In the genomic region with DNA sequence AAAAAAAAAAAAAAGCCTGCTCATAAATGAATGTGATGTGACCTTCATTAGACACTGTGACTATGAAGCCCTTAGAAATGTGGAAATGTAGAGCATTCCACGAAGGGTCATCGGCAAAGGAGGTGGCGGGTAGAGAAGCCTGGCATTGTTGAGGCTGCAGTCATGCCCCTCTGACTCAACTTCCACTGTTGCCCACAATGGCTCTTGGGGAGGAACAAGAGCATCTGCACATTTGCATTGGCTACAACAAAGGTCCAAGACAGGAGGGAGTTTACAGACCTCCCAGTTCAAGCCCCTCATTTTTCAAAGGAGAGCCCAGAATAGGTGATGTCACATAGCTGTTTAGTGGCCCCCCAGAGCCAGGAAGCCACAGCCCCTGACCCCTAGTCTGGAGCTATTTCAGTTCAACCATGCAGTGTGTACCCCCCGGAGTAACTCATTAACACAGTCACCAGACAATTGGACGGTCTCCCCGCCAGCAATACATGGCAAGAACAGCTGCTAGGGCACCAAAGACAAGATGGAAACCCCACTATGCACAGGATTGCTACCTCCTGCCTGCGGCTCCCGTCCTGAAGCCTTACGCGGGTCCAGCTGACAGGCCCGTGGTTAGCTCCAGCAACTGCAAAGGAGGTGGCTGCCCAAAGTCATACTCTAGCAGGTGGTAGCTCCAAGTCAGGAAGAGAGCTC, we compare ENCODE assay signal across 13 cellular contexts. TPM values are rescaled to one million over a fixed set of nuclear protein-coding genes. Genes with fewer than 3 reads are reported as not detected.
DNase-seq lines count a peak whose midpoint lies in the region; ATAC-seq and TF ChIP-seq lines count a peak whose summit lies in the region.
"Had no signal": no experiment of that assay in that cellular context is flagged by ENCODE, and none has a peak within 500 bp of the region (broad histone marks: within the 10 kb centered on the region; RNA-seq: fewer than 3 reads in every experiment).

No MANE protein-coding gene starts in this region.

- peaks cover 0 to 3% (median 0%) of the 10 kb centered on the region in 11 experiments; a peak in 1 of 22 replicates for H3K36me3 ChIP-seq in BLaER1 treated with 17β-estradiol and CSF1 and Interleukin-3, amounts not matched to agents 10 nM and 100 nM
- no peaks in the 10 kb centered on the region for H3K36me3 ChIP-seq in vagina
- H3K36me3 ChIP-seq in aorta (ENCODE audit: control insufficient read depth in 1 of 2, insufficient read depth in 2 of 2, low read length in 1 of 2) = no peaks in the 10 kb centered on the region

- H3K27me3 Mint-ChIP-seq in activated T-helper 1 cell treated with anti-CD3 and anti-CD28 coated beads, Interleukin-12 subunit alpha, Interleukin-12 subunit beta, Interleukin-2, Interleukin-4 antibody, amounts not matched to agents 30 ng/mL and 10 ng/mL and 1 ng/mL, durations not matched to agents 14 hours and 24 hours and 36 hours (ENCODE audit: insufficient read depth) = no peaks in the 10 kb centered on the region
- H3K27me3 Mint-ChIP-seq in naive B cell = no peaks in the 10 kb centered on the region

- H3K9ac ChIP-seq in BLaER1 treated with 17β-estradiol and CSF1 and Interleukin-3, amounts not matched to agents 10 nM and 100 nM = no peak overlapping the region

- H3K4me2 ChIP-seq in BLaER1 treated with 17β-estradiol and CSF1 and Interleukin-3, amounts not matched to agents 10 nM and 100 nM = peak overlapping the region in 7 of 11 experiments; percentile 4 to 94 (median 88); a peak in 11 of 22 replicates

- H3K4me3 ChIP-seq in BLaER1 treated with 17β-estradiol and CSF1 and Interleukin-3, amounts not matched to agents 10 nM and 100 nM = no peak overlapping the region
- H3K4me3 ChIP-seq in vagina (no peak overlapping the region), aorta (ENCODE audit: low read length in 2 of 2) (no peak overlapping the region)

- H3K27ac Mint-ChIP-seq in activated T-helper 1 cell treated with anti-CD3 and anti-CD28 coated beads, Interleukin-12 subunit alpha, Interleukin-12 subunit beta, Interleukin-2, Interleukin-4 antibody, amounts not matched to agents 30 ng/mL and 10 ng/mL and 1 ng/mL, durations not matched to agents 14 hours and 24 hours and 36 hours = peak overlapping the region; percentile 73
- peak overlapping the region in 5 of 6 donors; percentile 37 to 83 (median 67) for H3K27ac Mint-ChIP-seq in naive B cell

- peaks cover 26% of the 10 kb centered on the region for H3K36me3 Mint-ChIP-seq in activated T-helper 1 cell treated with anti-CD3 and anti-CD28 coated beads, Interleukin-12 subunit alpha, Interleukin-12 subunit beta, Interleukin-2, Interleukin-4 antibody, amounts not matched to agents 30 ng/mL and 10 ng/mL and 1 ng/mL, durations not matched to agents 14 hours and 24 hours and 36 hours (ENCODE audit: low read depth)
- peaks cover 16 to 17% of the 10 kb centered on the region in 2 donors for H3K36me3 Mint-ChIP-seq in naive B cell

- WGBS in aorta, 2 donors = 95 to 96% methylated on average over 11 of the region's 11 CpGs

- no peak for ATAC-seq in naive B cell (ENCODE audit: low read depth in 2 of 2)
- no peak for ATAC-seq in aorta (ENCODE audit: low FRiP score)
- no peak for ATAC-seq in HG02884 (IDR thresholded peaks at IDR 0.05; ENCODE audit: unreplicated experiment)
- ATAC-seq: HepG2, left colon had no signal

- no peaks in the 10 kb centered on the region for H4K20me1 ChIP-seq in BLaER1 treated with 17β-estradiol and CSF1 and Interleukin-3, amounts not matched to agents 10 nM and 100 nM

- DNase-seq in COLO829 (ENCODE audit: low spot score) (peak; percentile 16), naive B cell (no peak), vagina (ENCODE audit: extremely low spot score in 2 of 2) (no peak), aorta (no peak)
- DNase-seq in activated T-helper 1 cell treated with anti-CD3 and anti-CD28 coated beads, Interleukin-12 subunit alpha, Interleukin-12 subunit beta, Interleukin-2, Interleukin-4 antibody, amounts not matched to agents 30 ng/mL and 10 ng/mL and 1 ng/mL, durations not matched to agents 14 hours and 24 hours and 36 hours (ENCODE audit: low spot score) = no peak
- DNase-seq: left colon, NCI-H187 treated with DMSO at 0.1 percent for 48 hours, NCI-H82, SHP77 had no signal

- peaks cover 94% of the 10 kb centered on the region for H3K4me1 Mint-ChIP-seq in activated T-helper 1 cell treated with anti-CD3 and anti-CD28 coated beads, Interleukin-12 subunit alpha, Interleukin-12 subunit beta, Interleukin-2, Interleukin-4 antibody, amounts not matched to agents 30 ng/mL and 10 ng/mL and 1 ng/mL, durations not matched to agents 14 hours and 24 hours and 36 hours (ENCODE audit: low read depth)
- peaks cover 82 to 100% (median 93%) of the 10 kb centered on the region in 3 donors for H3K4me1 Mint-ChIP-seq in naive B cell

- H3K27ac ChIP-seq in BLaER1 treated with 17β-estradiol and CSF1 and Interleukin-3, amounts not matched to agents 10 nM and 100 nM = no peak overlapping the region
- no peak overlapping the region for H3K27ac ChIP-seq in vagina
- H3K27ac ChIP-seq in aorta (ENCODE audit: low read depth in 1 of 2, low read length in 2 of 2) = no peak overlapping the region

- peaks cover 3% of the 10 kb centered on the region for H3K9me3 Mint-ChIP-seq in activated T-helper 1 cell treated with anti-CD3 and anti-CD28 coated beads, Interleukin-12 subunit alpha, Interleukin-12 subunit beta, Interleukin-2, Interleukin-4 antibody, amounts not matched to agents 30 ng/mL and 10 ng/mL and 1 ng/mL, durations not matched to agents 14 hours and 24 hours and 36 hours
- H3K9me3 Mint-ChIP-seq in naive B cell = peaks cover 0 to 3% (median 0%) of the 10 kb centered on the region in 7 donors
- H3K9me3 Mint-ChIP-seq: nephron had no signal

- H3K4me3 Mint-ChIP-seq in activated T-helper 1 cell treated with anti-CD3 and anti-CD28 coated beads, Interleukin-12 subunit alpha, Interleukin-12 subunit beta, Interleukin-2, Interleukin-4 antibody, amounts not matched to agents 30 ng/mL and 10 ng/mL and 1 ng/mL, durations not matched to agents 14 hours and 24 hours and 36 hours = no peak overlapping the region
- H3K4me3 Mint-ChIP-seq in naive B cell = peak overlapping the region in 6 of 8 donors; percentile 5 to 72 (median 26)
- H3K4me3 Mint-ChIP-seq: nephron had no signal

- TF ChIP-seq CTCF in vagina (IDR thresholded peaks at IDR 0.05) = no peak

- peaks cover 0 to 11% (median 0%) of the 10 kb centered on the region in 11 experiments; a peak in 3 of 22 replicates for H3K9me3 ChIP-seq in BLaER1 treated with 17β-estradiol and CSF1 and Interleukin-3, amounts not matched to agents 10 nM and 100 nM (replicated peaks in 1 of 11)
- no peaks in the 10 kb centered on the region for H3K9me3 ChIP-seq in vagina
- H3K9me3 ChIP-seq in aorta (ENCODE audit: control insufficient read depth, low read length) = no peaks in the 10 kb centered on the region

- intact Hi-C loops in activated T-helper 1 cell treated with anti-CD3 and anti-CD28 coated beads, Interleukin-12 subunit alpha, Interleukin-12 subunit beta, Interleukin-2, Interleukin-4 antibody, amounts not matched to agents 30 ng/mL and 10 ng/mL and 1 ng/mL, durations not matched to agents 14 hours and 24 hours and 36 hours (cut with micrococcal nuclease) = loop anchor here (10.0 kb wide), 1 partner anchor 1239 kb away; the partner anchor contains the start of gene RFTN1
- intact Hi-C loops in vagina (cut with DNase I) (no loop called here), aorta (cut with DNase I) (no loop called here)

- no peak for TF ChIP-seq POLR2A in vagina (IDR thresholded peaks at IDR 0.05)

- H3K27me3 ChIP-seq in BLaER1 treated with 17β-estradiol and CSF1 and Interleukin-3, amounts not matched to agents 10 nM and 100 nM = peaks cover 0 to 51% (median 38%) of the 10 kb centered on the region in 11 experiments; a peak in 17 of 22 replicates
- H3K27me3 ChIP-seq in vagina = no peaks in the 10 kb centered on the region
- H3K27me3 ChIP-seq in aorta (ENCODE audit: control insufficient read depth in 1 of 2, insufficient read depth in 2 of 2, low read length in 1 of 2) = no peaks in the 10 kb centered on the region

- H3K4me1 ChIP-seq in BLaER1 treated with 17β-estradiol and CSF1 and Interleukin-3, amounts not matched to agents 10 nM and 100 nM = peaks cover 15 to 87% (median 46%) of the 10 kb centered on the region in 10 experiments
- H3K4me1 ChIP-seq in vagina = peaks cover 16% of the 10 kb centered on the region
- H3K4me1 ChIP-seq in aorta (ENCODE audit: control insufficient read depth in 1 of 2, insufficient read depth in 2 of 2, low read length in 2 of 2) = no peaks in the 10 kb centered on the region

RNA-seq across cellular contexts. Expression of gene SH3BP5, which starts 56.2 kb away (rescaled TPM):
- total RNA-seq in activated T-helper 1 cell treated with anti-CD3 and anti-CD28 coated beads, Interleukin-12 subunit alpha, Interleukin-12 subunit beta, Interleukin-2, Interleukin-4 antibody, amounts not matched to agents 30 ng/mL and 10 ng/mL and 1 ng/mL, durations not matched to agents 14 hours and 24 hours and 36 hours = 28.0 and 30.3 TPM in 2 replicates
- polyA plus RNA-seq in naive B cell (ENCODE audit: low read depth in 6 of 6) = 100 to 1,000 TPM in 5 of 6 donors, 10 to 100 TPM in 1; 71.3 to 177 (median 131) TPM
- total RNA-seq in vagina = 78.6 TPM
- 10 to 100 TPM; 79.9 to 93.1 TPM for total RNA-seq in aorta
- polyA plus RNA-seq in aorta = 10 to 100 TPM; 26.5 to 62.6 TPM
